21 cellular contexts compared by ENCODE assay signal in the genomic region with DNA sequence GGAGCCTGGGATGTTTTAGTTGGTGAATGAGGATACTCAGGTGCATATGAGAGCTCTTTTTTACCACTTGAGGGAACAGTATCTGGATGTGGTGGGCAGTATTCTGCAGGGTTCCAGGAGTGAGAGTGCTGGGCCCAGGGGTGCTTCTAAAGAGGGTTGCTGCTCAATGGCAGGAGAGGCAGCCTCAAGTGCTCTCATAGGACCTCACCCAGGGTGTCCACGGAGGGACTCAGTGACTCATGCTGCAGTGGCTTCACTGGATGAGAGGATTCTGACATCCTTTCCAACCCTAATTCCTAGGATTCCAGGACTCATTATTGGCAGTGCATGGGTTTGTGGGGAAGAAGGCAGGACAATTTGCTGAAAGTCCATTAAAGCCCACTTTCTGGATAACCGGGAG.
DNase-seq lines count a peak whose midpoint lies in the region; ATAC-seq and TF ChIP-seq lines count a peak whose summit lies in the region.
"Had no signal": no experiment of that assay in that cellular context is flagged by ENCODE, and none has a peak within 500 bp of the region (broad histone marks: within the 10 kb centered on the region; RNA-seq: fewer than 3 reads in every experiment).

No MANE protein-coding gene starts in this region.

- no peaks in the 10 kb centered on the region for H3K27me3 ChIP-seq in upper lobe of right lung
- H3K27me3 ChIP-seq in gastroesophageal sphincter = no peaks in the 10 kb centered on the region
- H3K27me3 ChIP-seq: Peyer's patch had no signal

- DNase-seq in DMS53 (lab: John Stamatoyannopoulos, UW) (peak; percentile 13), DMS53 treated with DMSO at 0.1 percent for 48 hours (lab: John Stamatoyannopoulos, UW; ENCODE audit: unreplicated experiment) (no peak), astrocyte of the hippocampus (ENCODE audit: low read depth, low spot score) (peak; percentile 66), kidney tubule cell (ENCODE audit: low spot score) (peak; percentile 24), upper lobe of right lung (no peak), NCI-H1436 (lab: John Stamatoyannopoulos, UW) (no peak)
- DNase-seq in activated T-cell treated with anti-CD3 and anti-CD28 coated beads, Interleukin-2, amount 50 U/mL, for 4 hours = no peak
- DNase-seq: Calu3; CD4-positive, alpha-beta memory T cell; DMS79; H7; MM.1S; NCI-H1105; NCI-H1694 treated with DMSO at 0.1 percent for 48 hours; NCI-H2171 treated with DMSO at 0.1 percent for 48 hours; NCI-H524 treated with DMSO at 0.1 percent for 48 hours; Peyer's patch had no signal

- H3K9me3 Mint-ChIP-seq in activated T-cell treated with anti-CD3 and anti-CD28 coated beads, Interleukin-2, amount 50 U/mL, for 4 hours = no peaks in the 10 kb centered on the region

- TF ChIP-seq CTCF in upper lobe of right lung (IDR thresholded peaks at IDR 0.05) (no peak), gastroesophageal sphincter (IDR thresholded peaks at IDR 0.05) (no peak)

- ATAC-seq in upper lobe of right lung = peak; percentile 71
- no peak for ATAC-seq in gastroesophageal sphincter
- ATAC-seq in activated T-cell treated with anti-CD3 and anti-CD28 coated beads, Interleukin-2, amount 50 U/mL, for 4 hours = no peak
- ATAC-seq: Right ventricle myocardium inferior had no signal

- H3K4me1 ChIP-seq in upper lobe of right lung = no peaks in the 10 kb centered on the region
- H3K4me1 ChIP-seq in gastroesophageal sphincter = no peaks in the 10 kb centered on the region
- H3K4me1 ChIP-seq: Peyer's patch had no signal

- H3K27ac ChIP-seq in upper lobe of right lung (no peak overlapping the region), gastroesophageal sphincter (no peak overlapping the region)
- H3K27ac ChIP-seq: 22Rv1, Peyer's patch, SK-N-MC had no signal

- 90% methylated on average over 2 of the region's 2 CpGs; no CpG with 5 or more reads in 1 of the 2 donors for WGBS in gastroesophageal sphincter (ENCODE audit: low coverage in 1 of 2), 2 donors

- no peak for TF ChIP-seq EP300 in gastroesophageal sphincter (IDR thresholded peaks at IDR 0.05)

- H3K27me3 Mint-ChIP-seq in activated T-cell treated with anti-CD3 and anti-CD28 coated beads, Interleukin-2, amount 50 U/mL, for 4 hours (ENCODE audit: low read depth) = no peaks in the 10 kb centered on the region

- intact Hi-C loops in upper lobe of right lung (cut with DNase I) = no loop called here

- H3K36me3 Mint-ChIP-seq in activated T-cell treated with anti-CD3 and anti-CD28 coated beads, Interleukin-2, amount 50 U/mL, for 4 hours (ENCODE audit: insufficient read depth) = no peaks in the 10 kb centered on the region
- H3K36me3 Mint-ChIP-seq: CD4-positive, alpha-beta memory T cell had no signal

- H3K4me3 ChIP-seq in upper lobe of right lung (no peak overlapping the region), gastroesophageal sphincter (no peak overlapping the region)
- H3K4me3 ChIP-seq: Peyer's patch, SK-N-MC had no signal

- TF ChIP-seq POLR2A in gastroesophageal sphincter (IDR thresholded peaks at IDR 0.05) = no peak

- no peaks in the 10 kb centered on the region for H3K9me3 ChIP-seq in upper lobe of right lung
- H3K9me3 ChIP-seq in gastroesophageal sphincter = no peaks in the 10 kb centered on the region
- H3K9me3 ChIP-seq: Peyer's patch had no signal

- H3K4me1 Mint-ChIP-seq in activated T-cell treated with anti-CD3 and anti-CD28 coated beads, Interleukin-2, amount 50 U/mL, for 4 hours (ENCODE audit: low read depth) = no peaks in the 10 kb centered on the region
- H3K4me1 Mint-ChIP-seq: CD4-positive, alpha-beta memory T cell had no signal

- H3K36me3 ChIP-seq in upper lobe of right lung (no peaks in the 10 kb centered on the region), gastroesophageal sphincter (no peaks in the 10 kb centered on the region)
- H3K36me3 ChIP-seq: Peyer's patch had no signal

- H3K4me3 Mint-ChIP-seq in activated T-cell treated with anti-CD3 and anti-CD28 coated beads, Interleukin-2, amount 50 U/mL, for 4 hours = no peak overlapping the region
- H3K4me3 Mint-ChIP-seq: CD4-positive, alpha-beta memory T cell had no signal

Comparison
In these comparisons a context has a peak if more than half of its experiments do, and no peak if none do; other contexts are left out.
1. DNase-seq: peak in DMS53 (single experiment), astrocyte of the hippocampus (single experiment) and kidney tubule cell (single experiment); none in DMS53 treated with DMSO at 0.1 percent for 48 hours (single experiment), upper lobe of right lung (single experiment), NCI-H1436 (single experiment) and activated T-cell treated with anti-CD3 and anti-CD28 coated beads, Interleukin-2, amount 50 U/mL, for 4 hours (single experiment).